ENCODE assay signal across 8 cellular contexts in genomic region chr15:99015677-99016568, GRCh38. TPM values are rescaled to one million over a fixed set of nuclear protein-coding genes. Genes with fewer than 3 reads are reported as not detected.
DNase-seq lines count a peak whose midpoint lies in the region; ATAC-seq and TF ChIP-seq lines count a peak whose summit lies in the region.

No MANE protein-coding gene starts in this region.

- CTCF ChIA-PET in OCI-LY7 (lab: Charles Lee; ENCODE audit: unreplicated experiment) = no interaction called here

- DNase-seq in BE2C (no peak), HL-60 (ENCODE audit: low read depth in 1 of 2, low spot score in 1 of 2) (no peak), NCI-H1417 treated with DMSO at 0.1 percent for 48 hours (lab: John Stamatoyannopoulos, UW) (no peak), GM20000 (ENCODE audit: low spot score) (no peak), OCI-LY7 (ENCODE audit: low spot score) (no peak)

- H2AFZ ChIP-seq in OCI-LY7 (ENCODE audit: low read length) = no peak overlapping the region

- no peak overlapping the region for H3K27ac Mint-ChIP-seq in dendritic cell treated with granulocyte-macrophage colony-stimulating factor and Interleukin-4, amounts not matched to agents 40 ng/mL and 50 ng/mL, for 4 days

- POLR2A ChIA-PET in OCI-LY7 (lab: Charles Lee) = no interaction called here

- peaks cover 4% of the 10 kb centered on the region for H3K4me1 ChIP-seq in BE2C
- peaks cover 0 to 7% of the 10 kb centered on the region in 2 donors for H3K4me1 ChIP-seq in mucosa of rectum (ENCODE audit: control insufficient read depth in 2 of 2, insufficient read depth in 2 of 2, low read length in 2 of 2)
- no peaks in the 10 kb centered on the region for H3K4me1 ChIP-seq in OCI-LY7 (ENCODE audit: insufficient read depth, low read length, poor library complexity, severe bottlenecking)

- H3K4me3 ChIP-seq in BE2C (ENCODE audit: low read depth, low read length) (peak overlapping the region; percentile 60), HL-60 (replicated peaks; ENCODE audit: insufficient read depth, low read length) (no peak overlapping the region; the same call in 1 of the 2 replicates), mucosa of rectum (ENCODE audit: low read length in 2 of 2) (peak overlapping the region; percentile 48 to 52), OCI-LY7 (ENCODE audit: low read depth, low read length, poor library complexity, severe bottlenecking) (no peak overlapping the region)

- peaks cover 43% of the 10 kb centered on the region for H3K27me3 Mint-ChIP-seq in dendritic cell treated with granulocyte-macrophage colony-stimulating factor and Interleukin-4, amounts not matched to agents 40 ng/mL and 50 ng/mL, for 4 days

- H3K4me2 ChIP-seq in OCI-LY7 (ENCODE audit: low read length) = no peak overlapping the region

- no TSS peak for BruUV-seq in OCI-LY7 (replicated peaks; lab: Mats Ljungman, UMichigan)

- H3K27ac ChIP-seq in HL-60 (replicated peaks) = peak overlapping the region; percentile 72
- no peak overlapping the region for H3K27ac ChIP-seq in mucosa of rectum (ENCODE audit: low read depth in 2 of 2, low read length in 2 of 2)
- H3K27ac ChIP-seq in OCI-LY7 (ENCODE audit: low read depth, low read length, poor library complexity, severe bottlenecking) = no peak overlapping the region

- no peak overlapping the region for H3K9ac ChIP-seq in mucosa of rectum (ENCODE audit: low read depth in 1 of 2, low read length in 2 of 2)

- TF ChIP-seq CTCF in BE2C (IDR thresholded peaks at IDR 0.05; ENCODE audit: low read depth, low read length) (no peak), HL-60 (IDR thresholded peaks at IDR 0.05; ENCODE audit: insufficient read depth, low read length) (no peak), GM20000 (IDR thresholded peaks at IDR 0.05; ENCODE audit: extremely low read depth, missing control alignments) (no peak), OCI-LY7 (conservative IDR thresholded peaks at IDR 0.05; ENCODE audit: low read length) (no peak)

- H3K9me2 ChIP-seq in OCI-LY7 (ENCODE audit: insufficient read depth, low read length) = no peaks in the 10 kb centered on the region

- H4K20me1 ChIP-seq in OCI-LY7 (ENCODE audit: insufficient read depth, low read length) = no peaks in the 10 kb centered on the region

- no peaks in the 10 kb centered on the region for H3K36me3 Mint-ChIP-seq in dendritic cell treated with granulocyte-macrophage colony-stimulating factor and Interleukin-4, amounts not matched to agents 40 ng/mL and 50 ng/mL, for 4 days (ENCODE audit: low read depth)

- H3K9me3 Mint-ChIP-seq in dendritic cell treated with granulocyte-macrophage colony-stimulating factor and Interleukin-4, amounts not matched to agents 40 ng/mL and 50 ng/mL, for 4 days = no peaks in the 10 kb centered on the region

- intact Hi-C loops in dendritic cell treated with granulocyte-macrophage colony-stimulating factor and Interleukin-4, amounts not matched to agents 40 ng/mL and 50 ng/mL, for 4 days (cut with micrococcal nuclease) = no loop called here
- intact Hi-C loops in OCI-LY7 (cut with micrococcal nuclease; ENCODE audit: unreplicated experiment) = no loop called here

- ATAC-seq in GM18907 (IDR thresholded peaks at IDR 0.05; ENCODE audit: unreplicated experiment) = no peak

- peaks cover 22% of the 10 kb centered on the region for H3K27me3 ChIP-seq in BE2C
- no peaks in the 10 kb centered on the region for H3K27me3 ChIP-seq in HL-60 (ENCODE audit: insufficient read depth, poor library complexity, severe bottlenecking)
- peaks cover 4 to 8% of the 10 kb centered on the region in 2 donors for H3K27me3 ChIP-seq in mucosa of rectum (ENCODE audit: control insufficient read depth in 2 of 2, insufficient read depth in 2 of 2, low read length in 2 of 2)

- no peaks in the 10 kb centered on the region for H3K79me2 ChIP-seq in OCI-LY7 (ENCODE audit: insufficient read depth, low read depth, low read length)

- H3K36me3 ChIP-seq in BE2C (no peaks in the 10 kb centered on the region), mucosa of rectum (ENCODE audit: control insufficient read depth in 2 of 2, insufficient read depth in 2 of 2, low read length in 2 of 2) (no peaks in the 10 kb centered on the region), OCI-LY7 (ENCODE audit: insufficient read depth, low read length) (no peaks in the 10 kb centered on the region)

- H3K4me3 Mint-ChIP-seq in dendritic cell treated with granulocyte-macrophage colony-stimulating factor and Interleukin-4, amounts not matched to agents 40 ng/mL and 50 ng/mL, for 4 days = peak overlapping the region; percentile 74

- H3K4me1 Mint-ChIP-seq in dendritic cell treated with granulocyte-macrophage colony-stimulating factor and Interleukin-4, amounts not matched to agents 40 ng/mL and 50 ng/mL, for 4 days (ENCODE audit: low read depth) = peaks cover 18% of the 10 kb centered on the region

- H3K9me3 ChIP-seq in BE2C (no peaks in the 10 kb centered on the region), mucosa of rectum (ENCODE audit: control insufficient read depth in 2 of 2, low read length in 2 of 2) (no peaks in the 10 kb centered on the region), OCI-LY7 (ENCODE audit: low read length) (no peaks in the 10 kb centered on the region)

RNA-seq across cellular contexts. Expression of gene PGPEP1L, which starts 8.3 kb away (rescaled TPM):
- polyA plus RNA-seq in BE2C (2012; ENCODE audit: insufficient read depth, insufficient read length, low read depth) = not detected
- total RNA-seq in OCI-LY7 (2014; rRNA removed; shearing (Covaris generic)) = not detected in 2 replicates
- total RNA-seq in OCI-LY7 (2022) = not detected in 2 replicates

Comparison
In these comparisons a context has a peak if more than half of its experiments do, and no peak if none do; other contexts are left out.
1. H3K4me3 ChIP-seq: peak in BE2C (single experiment) and mucosa of rectum (2 of 2); none in HL-60 (single experiment) and OCI-LY7 (single experiment).